20 cellular contexts compared by ENCODE assay signal in the genomic region with DNA sequence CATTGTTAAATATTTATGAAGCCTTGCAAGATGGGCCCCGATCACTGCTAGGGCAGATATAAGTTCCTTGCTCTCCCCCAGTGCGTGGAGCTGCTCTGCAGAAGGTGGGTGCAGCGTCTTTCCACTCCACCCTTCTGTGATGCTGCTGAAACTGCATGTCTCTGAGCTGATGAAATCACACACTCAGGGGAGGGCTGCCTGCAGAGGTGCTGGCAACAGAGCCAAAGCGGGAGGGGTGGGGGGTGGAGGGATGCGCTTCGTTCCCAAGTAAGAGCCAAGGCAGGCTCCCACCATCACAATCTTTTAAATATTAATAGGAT.
DNase-seq lines count a peak whose midpoint lies in the region; ATAC-seq and TF ChIP-seq lines count a peak whose summit lies in the region.
"Had no signal": no experiment of that assay in that cellular context is flagged by ENCODE, and none has a peak within 500 bp of the region (broad histone marks: within the 10 kb centered on the region; RNA-seq: fewer than 3 reads in every experiment).

No MANE protein-coding gene starts in this region.

- peak; percentile 61 for DNase-seq in WTC11 (ENCODE audit: low spot score)
- DNase-seq in hepatocyte (ENCODE audit: low spot score), result peak; percentile 23
- DNase-seq in neural progenitor cell (ENCODE audit: low spot score), result peak; percentile 30
- no peak for DNase-seq in osteoblast (ENCODE audit: insufficient read length, low spot score, missing footprints)
- DNase-seq in activated CD8-positive, alpha-beta T cell treated with anti-CD3 and anti-CD28 coated beads for 36 hours, result no peak
- no peak for DNase-seq in uterus
- DNase-seq: activated CD4-positive, alpha-beta T cell treated with anti-CD3 and anti-CD28 coated beads for 36 hours; aorta; left colon; NCI-H1694; NCI-H524 treated with DMSO at 0.1 percent for 48 hours; PC-3 had no signal

- H3K4me3 ChIP-seq in hepatocyte (no peak overlapping the region), neural progenitor cell (peak overlapping the region; percentile 25), osteoblast (ENCODE audit: insufficient read depth, low read length) (no peak overlapping the region), uterus (no peak overlapping the region)
- H3K4me3 ChIP-seq: coronary artery, GM12878, vagina had no signal

- H3K9ac ChIP-seq in ES-I3 (ENCODE audit: low read depth, low read length) (peak overlapping the region; percentile 56), neural progenitor cell (no peak overlapping the region)

- H3F3A ChIP-seq in neural progenitor cell (ENCODE audit: low read depth), result peaks cover 8% of the 10 kb centered on the region

- H3K27ac Mint-ChIP-seq in WTC11, result peak overlapping the region; percentile 100
- H3K27ac Mint-ChIP-seq in neural progenitor cell, result peak overlapping the region; percentile 90
- H3K27ac Mint-ChIP-seq in activated CD8-positive, alpha-beta T cell treated with anti-CD3 and anti-CD28 coated beads for 36 hours, result no peak overlapping the region
- H3K27ac Mint-ChIP-seq: activated CD4-positive, alpha-beta T cell treated with anti-CD3 and anti-CD28 coated beads for 36 hours; progenitor cell of endocrine pancreas; stimulated activated naive CD8-positive, alpha-beta T cell treated with anti-CD3 and anti-CD28 coated beads, Interleukin-15, Interleukin-2, amounts not matched to agents 100 ng/mL and 50 ng/mL, for 24 hours had no signal

- ATAC-seq in WTC11, result peak; percentile 63
- no peak for ATAC-seq in activated CD8-positive, alpha-beta T cell treated with anti-CD3 and anti-CD28 coated beads for 36 hours
- ATAC-seq in HG03520 (IDR thresholded peaks at IDR 0.05; ENCODE audit: unreplicated experiment), result no peak
- ATAC-seq: activated CD4-positive, alpha-beta T cell treated with anti-CD3 and anti-CD28 coated beads for 36 hours; GM12878; left colon; PC-3 had no signal

- no peaks in the 10 kb centered on the region for H3K9me3 ChIP-seq in ES-I3 (ENCODE audit: control insufficient read depth, insufficient read depth, low read length)
- no peaks in the 10 kb centered on the region for H3K9me3 ChIP-seq in hepatocyte (ENCODE audit: low read depth)
- H3K9me3 ChIP-seq in neural progenitor cell (ENCODE audit: low read depth), result no peaks in the 10 kb centered on the region
- H3K9me3 ChIP-seq in osteoblast (ENCODE audit: low read depth, low read length), result no peaks in the 10 kb centered on the region
- H3K9me3 ChIP-seq in uterus, result no peaks in the 10 kb centered on the region
- H3K9me3 ChIP-seq: vagina had no signal

- CTCF ChIA-PET in WTC11 (lab: Charles Lee), result interaction anchor here (0.6 to 2.3 kb wide), 7 partner anchors 22 to 337 kb away, joined by 3 to 16 read pairs (median 4); a partner anchor contains a TSS
- CTCF ChIA-PET in activated CD8-positive, alpha-beta T cell treated with anti-CD3 and anti-CD28 coated beads for 36 hours (lab: Charles Lee), result no interaction called here

- H3K4me2 ChIP-seq in hepatocyte, result peak overlapping the region; percentile 62
- peak overlapping the region; percentile 71 for H3K4me2 ChIP-seq in neural progenitor cell
- no peak overlapping the region for H3K4me2 ChIP-seq in osteoblast (ENCODE audit: insufficient read depth, low read length)

- WGBS in hepatocyte (ENCODE audit: low lambda C conversion rate, missing lambda C conversion rate), result 9% methylated on average over 6 of the region's 6 CpGs

- peaks cover 22% of the 10 kb centered on the region for H3K9me3 Mint-ChIP-seq in WTC11
- H3K9me3 Mint-ChIP-seq in neural progenitor cell, result no peaks in the 10 kb centered on the region
- H3K9me3 Mint-ChIP-seq in activated CD8-positive, alpha-beta T cell treated with anti-CD3 and anti-CD28 coated beads for 36 hours, result no peaks in the 10 kb centered on the region
- H3K9me3 Mint-ChIP-seq: stimulated activated naive CD8-positive, alpha-beta T cell treated with anti-CD3 and anti-CD28 coated beads, Interleukin-15, Interleukin-2, amounts not matched to agents 100 ng/mL and 50 ng/mL, for 24 hours had no signal

- no peak for TF ChIP-seq POLR2A in uterus (IDR thresholded peaks at IDR 0.05)

- no peaks in the 10 kb centered on the region for H3K36me3 ChIP-seq in ES-I3 (ENCODE audit: insufficient read depth, low read length)
- H3K36me3 ChIP-seq in hepatocyte (replicated peaks; ENCODE audit: insufficient read depth, low read depth), result no peaks in the 10 kb centered on the region
- no peaks in the 10 kb centered on the region for H3K36me3 ChIP-seq in neural progenitor cell
- H3K36me3 ChIP-seq in osteoblast (ENCODE audit: insufficient read depth, low read length), result no peaks in the 10 kb centered on the region
- H3K36me3 ChIP-seq in uterus, result no peaks in the 10 kb centered on the region
- H3K36me3 ChIP-seq: vagina had no signal

- H3K79me2 ChIP-seq in hepatocyte, result no peaks in the 10 kb centered on the region
- H3K79me2 ChIP-seq in neural progenitor cell (ENCODE audit: low read depth), result no peaks in the 10 kb centered on the region
- H3K79me2 ChIP-seq in osteoblast (ENCODE audit: insufficient read depth, low read length), result no peaks in the 10 kb centered on the region

- POLR2A ChIA-PET in WTC11 (lab: Charles Lee), result interaction anchor here (0.6 to 2.0 kb wide), 8 partner anchors 9 to 189 kb away, joined by 3 to 7 read pairs (median 4); no protein-coding TSS in a partner anchor
- POLR2A ChIA-PET in activated CD8-positive, alpha-beta T cell treated with anti-CD3 and anti-CD28 coated beads for 36 hours (lab: Charles Lee), result no interaction called here

- H3K27ac ChIP-seq in hepatocyte (no peak overlapping the region), neural progenitor cell (no peak overlapping the region), osteoblast (ENCODE audit: low read depth, low read length) (no peak overlapping the region), uterus (no peak overlapping the region)
- H3K27ac ChIP-seq: coronary artery, epithelial cell of prostate, vagina had no signal

- H3K4me1 Mint-ChIP-seq in WTC11 (peaks cover 66% of the 10 kb centered on the region), neural progenitor cell (peaks cover 43% of the 10 kb centered on the region)
- H3K4me1 Mint-ChIP-seq in activated CD8-positive, alpha-beta T cell treated with anti-CD3 and anti-CD28 coated beads for 36 hours (ENCODE audit: low read depth), result no peaks in the 10 kb centered on the region
- H3K4me1 Mint-ChIP-seq: activated CD4-positive, alpha-beta T cell treated with anti-CD3 and anti-CD28 coated beads for 36 hours had no signal

- H3K27me3 Mint-ChIP-seq in WTC11 (ENCODE audit: low read depth) (peaks cover 13% of the 10 kb centered on the region), neural progenitor cell (ENCODE audit: insufficient read depth, low read depth) (peaks cover 2% of the 10 kb centered on the region)
- peaks cover 10% of the 10 kb centered on the region for H3K27me3 Mint-ChIP-seq in activated CD8-positive, alpha-beta T cell treated with anti-CD3 and anti-CD28 coated beads for 36 hours

- H2AFZ ChIP-seq in hepatocyte (no peak overlapping the region), neural progenitor cell (replicated peaks) (peak overlapping the region; percentile 85), osteoblast (ENCODE audit: low read length) (no peak overlapping the region)

- H3K36me3 Mint-ChIP-seq in WTC11 (peaks cover 38% of the 10 kb centered on the region), neural progenitor cell (no peaks in the 10 kb centered on the region)
- no peaks in the 10 kb centered on the region for H3K36me3 Mint-ChIP-seq in activated CD8-positive, alpha-beta T cell treated with anti-CD3 and anti-CD28 coated beads for 36 hours (ENCODE audit: low read depth)

- H3K4me3 Mint-ChIP-seq in WTC11, result peak overlapping the region; percentile 88
- peak overlapping the region; percentile 79 for H3K4me3 Mint-ChIP-seq in neural progenitor cell
- no peak overlapping the region for H3K4me3 Mint-ChIP-seq in activated CD8-positive, alpha-beta T cell treated with anti-CD3 and anti-CD28 coated beads for 36 hours
- H3K4me3 Mint-ChIP-seq: activated CD4-positive, alpha-beta T cell treated with anti-CD3 and anti-CD28 coated beads for 36 hours; stimulated activated naive CD8-positive, alpha-beta T cell treated with anti-CD3 and anti-CD28 coated beads, Interleukin-15, Interleukin-2, amounts not matched to agents 100 ng/mL and 50 ng/mL, for 24 hours had no signal

- H3K27me3 ChIP-seq in hepatocyte (peaks cover 30% of the 10 kb centered on the region), neural progenitor cell (no peaks in the 10 kb centered on the region), osteoblast (ENCODE audit: insufficient read depth, low read length) (no peaks in the 10 kb centered on the region), uterus (no peaks in the 10 kb centered on the region)
- H3K27me3 ChIP-seq: vagina had no signal

- no peak for TF ChIP-seq CTCF in WTC11 (IDR thresholded peaks at IDR 0.05)
- TF ChIP-seq CTCF in hepatocyte (IDR thresholded peaks at IDR 0.05; ENCODE audit: poor library complexity), result no peak
- TF ChIP-seq CTCF in neural progenitor cell (IDR thresholded peaks at IDR 0.05), result no peak
- no peak for TF ChIP-seq CTCF in osteoblast (IDR thresholded peaks at IDR 0.05; ENCODE audit: extremely low read depth, low read depth, low read length)
- TF ChIP-seq CTCF in activated CD8-positive, alpha-beta T cell treated with anti-CD3 and anti-CD28 coated beads for 36 hours (IDR thresholded peaks at IDR 0.05), result no peak
- no peak for TF ChIP-seq CTCF in uterus (IDR thresholded peaks at IDR 0.05)

- no peaks in the 10 kb centered on the region for H3K9me2 ChIP-seq in hepatocyte (replicated peaks; ENCODE audit: insufficient read depth)

- H3K4me1 ChIP-seq in ES-I3 (ENCODE audit: insufficient read depth, low read length), result peaks cover 13% of the 10 kb centered on the region
- peaks cover 8% of the 10 kb centered on the region for H3K4me1 ChIP-seq in hepatocyte (ENCODE audit: insufficient read depth)
- H3K4me1 ChIP-seq in neural progenitor cell, result peaks cover 35% of the 10 kb centered on the region
- no peaks in the 10 kb centered on the region for H3K4me1 ChIP-seq in osteoblast (ENCODE audit: insufficient read depth, low read length)
- H3K4me1 ChIP-seq in uterus, result no peaks in the 10 kb centered on the region
- H3K4me1 ChIP-seq: vagina had no signal

- intact Hi-C loops in activated CD8-positive, alpha-beta T cell treated with anti-CD3 and anti-CD28 coated beads for 36 hours (cut with micrococcal nuclease), result no loop called here
- intact Hi-C loops in uterus (cut with DNase I; ENCODE audit: low total_unique reads), result no loop called here

- H4K20me1 ChIP-seq in hepatocyte (ENCODE audit: insufficient read depth, poor library complexity, severe bottlenecking), result no peaks in the 10 kb centered on the region
- H4K20me1 ChIP-seq in neural progenitor cell (ENCODE audit: low read depth), result no peaks in the 10 kb centered on the region
- H4K20me1 ChIP-seq in osteoblast (ENCODE audit: insufficient read depth, low read length), result no peaks in the 10 kb centered on the region

TF ChIP-seq in WTC11, 78 proteins besides CTCF, POLR2A, EP300 and RAD21 (continues in another document):
- no peak for TF ChIP-seq SP1 (CRISPR knock-in tag; conservative IDR thresholded peaks at IDR 0.05)
- TF ChIP-seq, protein P1, sequence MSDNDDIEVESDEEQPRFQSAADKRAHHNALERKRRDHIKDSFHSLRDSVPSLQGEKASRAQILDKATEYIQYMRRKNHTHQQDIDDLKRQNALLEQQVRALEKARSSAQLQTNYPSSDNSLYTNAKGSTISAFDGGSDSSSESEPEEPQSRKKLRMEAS (CRISPR knock-in tag; IDR thresholded peaks at IDR 0.05), result no peak
- TF ChIP-seq ZNF423 (CRISPR knock-in tag; IDR thresholded peaks at IDR 0.05), result no peak

Comparison
In these comparisons a context has a peak if more than half of its experiments do, and no peak if none do; other contexts are left out.
1. DNase-seq: peak in WTC11 (single experiment), hepatocyte (single experiment) and neural progenitor cell (single experiment); none in osteoblast (single experiment), activated CD8-positive, alpha-beta T cell treated with anti-CD3 and anti-CD28 coated beads for 36 hours (single experiment) and uterus (0 of 2).